8 cellular contexts compared by ENCODE assay signal in genomic region chr20:51639206-51639832, GRCh38.
DNase-seq lines count a peak whose midpoint lies in the region; ATAC-seq and TF ChIP-seq lines count a peak whose summit lies in the region.

No MANE protein-coding gene starts in this region.

- peaks cover 10 to 49% of the 10 kb centered on the region in 2 experiments; a peak in 3 of 4 replicates for H3K4me1 ChIP-seq in HCT116 (ENCODE audit: control insufficient read depth in 1 of 2, insufficient read depth in 2 of 2, low read length in 2 of 2)
- H3K4me1 ChIP-seq in fibroblast of lung (ENCODE audit: control insufficient read depth, extremely low read depth, insufficient read depth, low read length), result peaks cover 2% of the 10 kb centered on the region
- no peaks in the 10 kb centered on the region for H3K4me1 ChIP-seq in thoracic aorta (ENCODE audit: control insufficient read depth in 1 of 2, low read depth in 2 of 2)

- H3K4me3 ChIP-seq in HCT116 (replicated peaks in 1 of 2; ENCODE audit: low read depth in 1 of 2, low read length in 2 of 2) (peak overlapping the region in 1 of 2 experiments; percentile 26; a peak in 1 of 4 replicates), fibroblast of lung (replicated peaks in 1 of 4; ENCODE audit: control extremely low read depth in 1 of 4, insufficient read depth in 1 of 4, low read depth in 3 of 4, low read length in 4 of 4) (no peak overlapping the region), thoracic aorta (no peak overlapping the region)

- no peaks in the 10 kb centered on the region for H4K20me1 ChIP-seq in HCT116 (ENCODE audit: insufficient read depth)
- no peaks in the 10 kb centered on the region for H4K20me1 ChIP-seq in fibroblast of lung (ENCODE audit: control insufficient read depth, extremely low read depth, insufficient read depth, low read length)

- no peaks in the 10 kb centered on the region for H3K27me3 ChIP-seq in HCT116 (ENCODE audit: insufficient read depth, low read length)
- no peaks in the 10 kb centered on the region for H3K27me3 ChIP-seq in fibroblast of lung (ENCODE audit: control insufficient read depth, insufficient read depth, low read length)
- no peaks in the 10 kb centered on the region for H3K27me3 ChIP-seq in thoracic aorta (replicated peaks; ENCODE audit: insufficient read depth)

- TF ChIP-seq RAD21 in HCT116 (IDR thresholded peaks at IDR 0.05; ENCODE audit: low read depth), result peak; percentile 94

- no peaks in the 10 kb centered on the region for H3K9me2 ChIP-seq in HCT116 (ENCODE audit: insufficient read depth)

- H2AFZ ChIP-seq in HCT116 (ENCODE audit: low read depth, low read length, poor library complexity, severe bottlenecking) (peak overlapping the region; percentile 75), fibroblast of lung (ENCODE audit: low read length) (no peak overlapping the region)

- DNase-seq in CMK (ENCODE audit: low read depth), result peak; percentile 56
- DNase-seq in HCT116 (ENCODE audit: low read depth, low spot score), result peak; percentile 52
- peak; percentile 35 for DNase-seq in NOMO-1 treated with dmso at 0.1 percent for 144 hours (lab: John Stamatoyannopoulos, UW; ENCODE audit: unreplicated experiment)
- DNase-seq in activated T-cell treated with anti-CD3 and anti-CD28 coated beads for 24 hours (ENCODE audit: low read depth), result peak; percentile 52
- peak; percentile 52 to 75 for DNase-seq in fibroblast of lung (ENCODE audit: low read depth in 2 of 2)
- DNase-seq in neural crest cell (ENCODE audit: low read depth, low spot score), result peak; percentile 89
- no peak for DNase-seq in thoracic aorta (ENCODE audit: low spot score)

- RAD21 ChIA-PET in HCT116 (lab: Charles Lee; ENCODE audit: low non-redundant PET in 1 of 2, low total read pairs in 2 of 2, uncharacterized antibody in 2 of 2, unreplicated experiment in 2 of 2), result no interaction called here

- peaks cover 11% of the 10 kb centered on the region for H3K4me1 Mint-ChIP-seq in neural crest cell

- no peaks in the 10 kb centered on the region for H3K36me3 ChIP-seq in HCT116 (ENCODE audit: control insufficient read depth in 1 of 2, insufficient read depth in 2 of 2, low read length in 2 of 2)
- no peaks in the 10 kb centered on the region for H3K36me3 ChIP-seq in fibroblast of lung (ENCODE audit: control insufficient read depth, insufficient read depth, low read length)
- H3K36me3 ChIP-seq in thoracic aorta, result no peaks in the 10 kb centered on the region

- H3K27ac Mint-ChIP-seq in neural crest cell (ENCODE audit: unreplicated experiment), result no peak overlapping the region

- no peak overlapping the region for H3K4me3 Mint-ChIP-seq in neural crest cell

- no peaks in the 10 kb centered on the region for H3K36me3 Mint-ChIP-seq in neural crest cell (ENCODE audit: low read depth)

- H3K27me3 Mint-ChIP-seq in neural crest cell (ENCODE audit: low read depth), result no peaks in the 10 kb centered on the region

- POLR2A ChIA-PET in HCT116 (lab: Charles Lee), result no interaction called here

- intact Hi-C loops in HCT116 (cut with micrococcal nuclease), result loop anchor here (1.0 to 2.0 kb wide), 3 partner anchors 327 to 444 kb away; no protein-coding TSS in a partner anchor

- H3K9me3 Mint-ChIP-seq in neural crest cell, result no peaks in the 10 kb centered on the region

- H3K9me3 ChIP-seq in HCT116 (ENCODE audit: control insufficient read depth in 1 of 2, insufficient read depth in 1 of 2, low read depth in 1 of 2, low read length in 2 of 2) (no peaks in the 10 kb centered on the region), fibroblast of lung (ENCODE audit: control insufficient read depth, insufficient read depth, low read depth, low read length) (no peaks in the 10 kb centered on the region), thoracic aorta (no peaks in the 10 kb centered on the region)

- peak; percentile 85 for ATAC-seq in HCT116
- no peak for ATAC-seq in thoracic aorta (ENCODE audit: insufficient number of reproducible peaks, low FRiP score, low read depth)
- no peak for ATAC-seq in GM21717 (IDR thresholded peaks at IDR 0.05; ENCODE audit: unreplicated experiment)

- no peak overlapping the region for H3K27ac ChIP-seq in HCT116 (ENCODE audit: low read depth, low read length)
- peak overlapping the region; percentile 23 for H3K27ac ChIP-seq in fibroblast of lung (ENCODE audit: insufficient read depth, low read length)
- no peak overlapping the region for H3K27ac ChIP-seq in thoracic aorta

- peak overlapping the region; percentile 36 for H3K9ac ChIP-seq in HCT116 (ENCODE audit: low read length)
- H3K9ac ChIP-seq in fibroblast of lung (ENCODE audit: insufficient read depth, low read length), result no peak overlapping the region

- TF ChIP-seq CTCF in HCT116 (IDR thresholded peaks at IDR 0.05 in 2 of 3, conservative IDR thresholded peaks at IDR 0.05 in 1 of 3; ENCODE audit: borderline replicate concordance in 1 of 3, insufficient read depth in 1 of 3, low read depth in 2 of 3, low read length in 2 of 3) (peak; percentile 74 to 86 (median 84); a peak in 5 of 6 replicates), fibroblast of lung (conservative IDR thresholded peaks at IDR 0.05 in 1 of 2, IDR thresholded peaks at IDR 0.05 in 1 of 2; ENCODE audit: low read depth in 1 of 2, low read length in 2 of 2) (peak; percentile 81 to 93), neural crest cell (conservative IDR thresholded peaks at IDR 0.05) (peak; percentile 88), thoracic aorta (IDR thresholded peaks at IDR 0.05) (peak; percentile 87)

- BruUV-seq in HCT116 (replicated peaks; lab: Mats Ljungman, UMichigan), result no TSS peak

- no peak for TF ChIP-seq POLR2A in HCT116 (IDR thresholded peaks at IDR 0.05; ENCODE audit: borderline replicate concordance, extremely low read depth, insufficient read depth, insufficient read length)

- H3K79me2 ChIP-seq in HCT116 (ENCODE audit: insufficient read depth, low read length), result no peaks in the 10 kb centered on the region
- H3K79me2 ChIP-seq in fibroblast of lung (ENCODE audit: control insufficient read depth, insufficient read depth, low read length), result no peaks in the 10 kb centered on the region

- H3K4me2 ChIP-seq in HCT116 (ENCODE audit: low read length), result peak overlapping the region; percentile 64
- H3K4me2 ChIP-seq in fibroblast of lung (ENCODE audit: extremely low read depth, insufficient read depth, low read length), result no peak overlapping the region

- CTCF ChIA-PET in HCT116 (lab: Charles Lee), result interaction anchor here (0.8 to 1.9 kb wide), 5 partner anchors 12 to 444 kb away, joined by 3 to 6 read pairs (median 4); no protein-coding TSS in a partner anchor

TF ChIP-seq in HCT116, 20 proteins besides CTCF, POLR2A, EP300 and RAD21:
- TF ChIP-seq ZNF274 (IDR thresholded peaks at IDR 0.05; ENCODE audit: low read depth, low read length), result no peak
- TF ChIP-seq MAX (IDR thresholded peaks at IDR 0.05), result no peak
- TF ChIP-seq TCF7L2 (IDR thresholded peaks at IDR 0.05; ENCODE audit: borderline replicate concordance, extremely low read depth, insufficient read depth, insufficient read length), result no peak
- TF ChIP-seq SRF (IDR thresholded peaks at IDR 0.05; ENCODE audit: low read depth), result no peak
- TF ChIP-seq SIN3A (IDR thresholded peaks at IDR 0.05; ENCODE audit: low read depth), result no peak
- no peak for TF ChIP-seq EZH2 (IDR thresholded peaks at IDR 0.05)
- TF ChIP-seq CEBPB (IDR thresholded peaks at IDR 0.05; ENCODE audit: low read depth), result no peak
